ENCODE assay signal across 17 cellular contexts in the genomic region with DNA sequence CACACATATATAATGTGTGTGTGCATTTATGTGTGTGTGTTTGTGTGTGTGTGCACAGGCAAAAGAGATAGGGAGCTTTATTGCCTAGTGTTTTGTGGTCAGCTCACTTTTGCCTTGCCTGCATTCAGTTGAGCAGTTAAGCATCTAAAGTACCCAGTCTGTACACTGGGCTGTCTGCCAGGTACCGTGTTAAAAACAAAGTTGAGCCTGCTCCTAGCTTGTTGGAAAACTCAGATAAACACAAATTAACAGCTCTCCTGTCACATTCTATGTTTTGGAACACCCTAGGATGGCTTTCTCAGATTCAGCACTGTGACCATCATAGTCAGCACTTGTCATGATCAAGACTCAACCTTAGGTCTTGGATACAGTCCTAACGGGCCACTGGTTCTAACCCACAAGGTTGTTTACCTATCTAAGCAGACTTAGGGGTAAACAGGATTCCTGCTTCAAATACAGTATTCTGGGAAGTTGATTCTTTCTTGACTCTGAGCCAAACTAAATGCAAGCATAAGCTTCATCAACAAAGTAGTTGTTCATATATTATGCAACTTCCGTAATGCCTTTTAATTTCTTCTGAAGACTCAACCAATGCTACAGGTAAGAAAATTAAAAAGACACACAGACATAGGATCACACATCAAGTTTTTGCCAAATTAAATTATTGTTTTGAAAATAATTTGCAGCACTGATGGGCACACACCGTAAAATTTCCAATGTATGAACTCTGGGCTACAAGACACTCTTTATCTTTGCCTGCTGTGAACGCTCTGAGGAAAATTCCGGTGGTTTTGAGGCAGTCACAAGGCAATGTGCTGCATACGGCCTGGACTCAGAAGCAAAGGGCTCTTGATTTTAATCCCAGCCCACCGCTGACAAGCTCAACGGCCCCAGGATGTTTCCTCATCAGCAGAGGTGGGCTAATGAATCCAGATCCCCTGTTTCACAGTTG. TPM values are rescaled to one million over a fixed set of nuclear protein-coding genes. Genes with fewer than 3 reads are reported as not detected.
A peak's percentile ranks its signal among the peaks of the same experiment; 100 is the strongest.
DNase-seq lines count a peak whose midpoint lies in the region; ATAC-seq and TF ChIP-seq lines count a peak whose summit lies in the region.
"Had no signal": no experiment of that assay in that cellular context is flagged by ENCODE, and none has a peak within 500 bp of the region (broad histone marks: within the 10 kb centered on the region; RNA-seq: fewer than 3 reads in every experiment).

No MANE protein-coding gene starts in this region.

- H3K4me3 ChIP-seq in Panc1 (ENCODE audit: low read depth in 2 of 2, low read length in 2 of 2): no peak overlapping the region; a peak in 1 of 4 replicates
- H3K4me3 ChIP-seq in cardiac fibroblast (replicated peaks in 1 of 2; ENCODE audit: low read depth in 2 of 2, low read length in 2 of 2): no peak overlapping the region
- H3K4me3 ChIP-seq in A673 (ENCODE audit: low read depth, low read length, poor library complexity, severe bottlenecking): no peak overlapping the region
- H3K4me3 ChIP-seq: BLaER1 treated with 17β-estradiol and CSF1 and Interleukin-3, amounts not matched to agents 10 nM and 100 nM had no signal

- POLR2A ChIA-PET in Panc1 (lab: Charles Lee) (no interaction called here), A673 (lab: Charles Lee; ENCODE audit: low non-redundant PET) (no interaction called here)

- BruUV-seq in Panc1 (replicated peaks; lab: Mats Ljungman, UMichigan) (no TSS peak), A673 (replicated peaks; lab: Mats Ljungman, UMichigan) (no TSS peak)

- ATAC-seq in Panc1: peak; percentile 58
- peak; percentile 27 for ATAC-seq in left colon
- ATAC-seq: activated naive CD8-positive, alpha-beta T cell treated with anti-CD3 and anti-CD28 coated beads, Interleukin-2, amount 50 U/mL, for 24 hours; SK-N-SH treated with all-trans-retinoic acid at 6 μM for 48 hours had no signal

- H3K36me3 ChIP-seq in Panc1 (ENCODE audit: control insufficient read depth, insufficient read depth, low read length) (no peaks in the 10 kb centered on the region), A673 (ENCODE audit: insufficient read depth, low read length, poor library complexity, severe bottlenecking) (no peaks in the 10 kb centered on the region)
- H3K36me3 ChIP-seq: BLaER1 treated with 17β-estradiol and CSF1 and Interleukin-3, amounts not matched to agents 10 nM and 100 nM had no signal

- H3K27ac ChIP-seq in Panc1 (ENCODE audit: low read length) (no peak overlapping the region), A673 (ENCODE audit: low read depth, low read length, poor library complexity, severe bottlenecking) (no peak overlapping the region)
- H3K27ac ChIP-seq: BLaER1 treated with 17β-estradiol and CSF1 and Interleukin-3, amounts not matched to agents 10 nM and 100 nM had no signal

- in situ Hi-C loops in Panc1 (cut with HindIII; ENCODE audit: low pct_unique_long_range_greater_than_20kb, low sequenced_read_pairs): no loop called here

- CTCF ChIA-PET in Panc1 (lab: Charles Lee): no interaction called here
- CTCF ChIA-PET in A673 (lab: Charles Lee): no interaction called here

- H3K27me3 ChIP-seq in Panc1 (ENCODE audit: control insufficient read depth, insufficient read depth, low read length): no peaks in the 10 kb centered on the region
- no peaks in the 10 kb centered on the region for H3K27me3 ChIP-seq in A673 (replicated peaks; ENCODE audit: insufficient read depth, low read depth, low read length, poor library complexity)
- H3K27me3 ChIP-seq: BLaER1 treated with 17β-estradiol and CSF1 and Interleukin-3, amounts not matched to agents 10 nM and 100 nM had no signal

- no peaks in the 10 kb centered on the region for H3K9me3 ChIP-seq in Panc1 (ENCODE audit: control insufficient read depth, insufficient read depth, low read depth, low read length)
- no peaks in the 10 kb centered on the region for H3K9me3 ChIP-seq in A673 (ENCODE audit: low read depth, low read length, poor library complexity, severe bottlenecking)

- intact Hi-C loops in Panc1 (cut with micrococcal nuclease; ENCODE audit: unreplicated experiment) (no loop called here), left colon (cut with DNase I, micrococcal nuclease) (no loop called here), A673 (cut with micrococcal nuclease; ENCODE audit: unreplicated experiment) (no loop called here)

- DNase-seq in Panc1 (ENCODE audit: low read depth, low spot score) (no peak), cardiac fibroblast (ENCODE audit: low read depth in 2 of 2) (peak; percentile 39 to 69), left colon (peak in 1 of 2 donors; percentile 34), smooth muscle cell of the brain vasculature (ENCODE audit: low read depth, low spot score) (peak; percentile 57), T-helper 9 cell (no peak), islet precursor cell (no peak), NCI-H2107 (lab: John Stamatoyannopoulos, UW) (no peak), A673 (ENCODE audit: low spot score) (no peak)
- DNase-seq: activated CD4-positive, alpha-beta memory T cell treated with anti-CD3 and anti-CD28 coated beads for 36 hours; activated naive CD8-positive, alpha-beta T cell treated with anti-CD3 and anti-CD28 coated beads, Interleukin-2, amount 50 U/mL, for 24 hours; DMS79; erythroblast; NCI-H1930; NCI-H510A treated with DMSO at 0.1 percent for 48 hours; stimulated activated CD4-positive, alpha-beta T cell treated with anti-CD3 and anti-CD28 coated beads, Interleukin-1b, Interleukin-23, amount 100 ng/mL, for 48 hours had no signal

- no peak for TF ChIP-seq CTCF in Panc1 (IDR thresholded peaks at IDR 0.05)
- no peak for TF ChIP-seq CTCF in cardiac fibroblast (IDR thresholded peaks at IDR 0.05; ENCODE audit: low read depth, low read length)
- no peak for TF ChIP-seq CTCF in A673 (conservative IDR thresholded peaks at IDR 0.05; ENCODE audit: low read depth, low read length)

- no peaks in the 10 kb centered on the region for H3K4me1 ChIP-seq in Panc1 (ENCODE audit: control insufficient read depth, insufficient read depth, low read length)
- peaks cover 18% of the 10 kb centered on the region for H3K4me1 ChIP-seq in A673 (ENCODE audit: insufficient read depth, low read length, poor library complexity, severe bottlenecking)

RNA-seq across cellular contexts. Expression of a gene that starts 11.3 kb away (rescaled TPM):
- total RNA-seq in Panc1 (2021; ENCODE audit: unreplicated experiment) (67.6 TPM), left colon (100 to 1,000 TPM; 164 to 191 TPM), A673 (2021) (1,443 and 1,572 TPM in 2 replicates)
- 113 TPM for polyA plus RNA-seq in Panc1 (2012; ENCODE audit: insufficient read length)

Comparison
In these comparisons a context has a peak if more than half of its experiments do, and no peak if none do; other contexts are left out.
1. DNase-seq: peak in cardiac fibroblast (2 of 2) and smooth muscle cell of the brain vasculature (single experiment); none in Panc1 (single experiment), T-helper 9 cell (single experiment), islet precursor cell (single experiment), NCI-H2107 (single experiment) and A673 (single experiment).